Comparison of ENCODE assay signal across 15 cellular contexts in the genomic region with DNA sequence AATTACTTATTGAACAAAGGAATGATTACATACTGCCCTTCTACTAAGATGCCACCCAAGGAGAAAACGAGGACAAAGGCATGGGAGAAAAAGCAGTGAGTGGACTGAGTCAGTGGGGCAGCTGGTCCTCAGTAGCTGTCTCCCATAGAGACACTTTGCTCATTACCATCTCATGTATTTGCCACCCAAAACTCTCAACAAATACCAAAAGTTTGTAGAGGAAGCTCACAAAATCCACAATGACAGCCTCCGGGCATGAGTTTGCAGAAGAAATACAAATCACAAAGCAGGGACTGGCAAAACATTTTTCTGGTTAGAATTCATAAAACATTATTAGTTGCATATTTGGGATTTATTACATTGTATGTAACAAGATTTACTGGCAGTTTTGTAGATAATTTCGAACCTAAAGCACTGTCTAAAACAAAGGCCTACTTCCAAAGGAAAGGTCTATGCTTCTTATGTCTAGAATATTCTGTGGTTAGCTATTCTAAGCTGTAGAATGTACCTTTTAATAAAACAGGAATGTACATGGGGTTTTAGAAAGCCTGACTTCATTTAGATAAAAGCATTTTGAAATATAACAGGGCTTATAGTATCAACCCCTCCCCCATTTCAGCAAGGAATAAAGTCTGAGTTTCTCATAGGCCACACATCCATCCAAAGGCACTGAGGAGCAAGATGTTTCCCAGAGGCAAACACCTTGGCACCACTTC.
"Had no signal": no experiment of that assay in that cellular context is flagged by ENCODE, and none has a peak within 500 bp of the region (broad histone marks: within the 10 kb centered on the region; RNA-seq: fewer than 3 reads in every experiment).

No MANE protein-coding gene starts in this region.

- H3K9ac ChIP-seq: parathyroid adenoma had no signal

- H3K4me1 ChIP-seq: breast epithelium, parathyroid adenoma had no signal

- H3K9me3 Mint-ChIP-seq: activated CD4-positive, alpha-beta memory T cell treated with anti-CD3 and anti-CD28 coated beads for 36 hours had no signal

- DNase-seq: activated CD4-positive, alpha-beta memory T cell treated with anti-CD3 and anti-CD28 coated beads for 36 hours; activated CD4-positive, alpha-beta T cell treated with anti-CD3 and anti-CD28 coated beads for 1 hour; activated effector memory CD4-positive, alpha-beta T cell treated with anti-CD3 and anti-CD28 coated beads, Interleukin-2, amount 50 U/mL, for 16 hours; activated T-cell treated with anti-CD3 and anti-CD28 coated beads, Interleukin-2, amount 50 U/mL, for 4 hours; dorsolateral prefrontal cortex; left ventricle myocardium superior; mesenchymal stem cell; small intestine had no signal

- H3K27me3 Mint-ChIP-seq: activated CD4-positive, alpha-beta memory T cell treated with anti-CD3 and anti-CD28 coated beads for 36 hours had no signal

- H3K27ac Mint-ChIP-seq: activated CD4-positive, alpha-beta memory T cell treated with anti-CD3 and anti-CD28 coated beads for 36 hours; activated naive CD4-positive, alpha-beta T cell treated with anti-CD3 and anti-CD28 coated beads, Interleukin-2, amount 50 U/mL, for 72 hours; stimulated activated effector memory CD8-positive, alpha-beta T cell treated with anti-CD3 and anti-CD28 coated beads, Interleukin-12 subunit alpha, Interleukin-12 subunit beta, amount 100 ng/mL, for 72 hours had no signal

- H3K9me3 ChIP-seq: breast epithelium, gastroesophageal sphincter, tibial nerve had no signal

- H3K27me3 ChIP-seq: breast epithelium, dorsolateral prefrontal cortex, gastroesophageal sphincter, tibial nerve had no signal

- H3K4me3 Mint-ChIP-seq: activated CD4-positive, alpha-beta memory T cell treated with anti-CD3 and anti-CD28 coated beads for 36 hours; activated T-cell treated with anti-CD3 and anti-CD28 coated beads, Interleukin-2, amount 50 U/mL, for 4 hours; stimulated activated effector memory CD8-positive, alpha-beta T cell treated with anti-CD3 and anti-CD28 coated beads, Interleukin-12 subunit alpha, Interleukin-12 subunit beta, amount 100 ng/mL, for 72 hours had no signal

- H3K36me3 ChIP-seq: breast epithelium, gastroesophageal sphincter, tibial nerve had no signal

- H3K27ac ChIP-seq: dorsolateral prefrontal cortex, gastroesophageal sphincter, parathyroid adenoma, tibial nerve had no signal

- H3K4me3 ChIP-seq: breast epithelium, dorsolateral prefrontal cortex, gastroesophageal sphincter, tibial nerve had no signal

- H3K36me3 Mint-ChIP-seq: activated CD4-positive, alpha-beta memory T cell treated with anti-CD3 and anti-CD28 coated beads for 36 hours; activated naive CD4-positive, alpha-beta T cell treated with anti-CD3 and anti-CD28 coated beads, Interleukin-2, amount 50 U/mL, for 72 hours; stimulated activated effector memory CD8-positive, alpha-beta T cell treated with anti-CD3 and anti-CD28 coated beads, Interleukin-12 subunit alpha, Interleukin-12 subunit beta, amount 100 ng/mL, for 72 hours had no signal

- ATAC-seq: activated naive CD4-positive, alpha-beta T cell treated with anti-CD3 and anti-CD28 coated beads, Interleukin-2, amount 50 U/mL, for 72 hours; activated T-cell treated with anti-CD3 and anti-CD28 coated beads, Interleukin-2, amount 50 U/mL, for 4 hours; esophagus mucosa; gastroesophageal sphincter; left ventricle myocardium superior; stimulated activated effector memory CD8-positive, alpha-beta T cell treated with anti-CD3 and anti-CD28 coated beads, Interleukin-12 subunit alpha, Interleukin-12 subunit beta, amount 100 ng/mL, for 72 hours had no signal

- H3K4me1 Mint-ChIP-seq: stimulated activated effector memory CD8-positive, alpha-beta T cell treated with anti-CD3 and anti-CD28 coated beads, Interleukin-12 subunit alpha, Interleukin-12 subunit beta, amount 100 ng/mL, for 72 hours had no signal
